Comparison of ENCODE assay signal across 14 cellular contexts in the genomic region with DNA sequence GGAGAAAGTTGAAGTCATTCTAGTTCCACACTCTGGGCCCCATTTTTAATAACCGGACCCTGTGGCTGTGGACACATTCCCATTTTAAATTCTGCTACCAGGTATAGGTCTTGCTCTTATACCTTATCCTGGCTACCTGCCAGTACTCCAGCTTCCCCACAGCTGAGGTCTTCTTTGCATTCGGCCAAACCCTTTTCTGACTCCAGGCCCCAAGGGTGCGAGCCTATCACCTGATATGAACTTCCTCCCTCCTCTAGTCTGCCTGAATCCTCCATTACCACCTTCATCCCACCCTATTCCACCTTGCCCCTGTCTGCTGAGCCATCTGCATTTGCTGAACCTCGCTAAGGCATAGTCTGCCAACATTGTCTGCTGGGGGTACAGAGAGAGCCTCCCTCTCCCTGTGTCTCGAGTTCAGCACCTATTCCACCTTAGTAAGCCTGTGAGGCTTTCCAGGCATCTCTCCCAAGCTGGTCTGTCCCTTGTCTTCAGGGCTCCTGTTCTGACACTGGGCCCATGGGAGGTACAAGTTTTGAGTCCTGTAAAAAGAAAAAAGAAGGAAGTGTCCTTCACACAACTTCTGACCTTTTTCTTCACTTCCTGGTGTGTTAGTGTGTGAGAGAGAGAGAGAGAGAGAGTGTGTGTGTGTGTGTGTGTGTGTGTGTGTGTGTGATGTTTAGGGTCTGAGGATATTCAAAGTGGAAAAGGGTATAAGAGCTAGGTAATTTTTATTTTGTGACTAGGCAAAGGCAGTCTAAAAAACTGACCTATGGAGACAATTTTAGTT. TPM values are rescaled to one million over a fixed set of nuclear protein-coding genes. Genes with fewer than 3 reads are reported as not detected.
A peak's percentile ranks its signal among the peaks of the same experiment; 100 is the strongest.
DNase-seq lines count a peak whose midpoint lies in the region; ATAC-seq, FAIRE-seq and TF ChIP-seq lines count a peak whose summit lies in the region.
"Had no signal": no experiment of that assay in that cellular context is flagged by ENCODE, and none has a peak within 500 bp of the region (broad histone marks: within the 10 kb centered on the region; RNA-seq: fewer than 3 reads in every experiment).

No MANE protein-coding gene starts in this region.

- peaks cover 29% of the 10 kb centered on the region for H3K4me1 Mint-ChIP-seq in endodermal cell
- H3K4me1 Mint-ChIP-seq in stimulated activated memory B cell treated with anti-CD40 and anti-IgM and Interleukin-4, amounts not matched to agents 10 μg/mL and 1 μg/mL and 100 μg/mL, for 72 hours = peaks cover 62% of the 10 kb centered on the region

- no peaks in the 10 kb centered on the region for H3K9me3 ChIP-seq in endodermal cell (ENCODE audit: control insufficient read depth, low read length)
- H3K9me3 ChIP-seq: right atrium auricular region had no signal

- no peaks in the 10 kb centered on the region for H3K4me1 ChIP-seq in endodermal cell (ENCODE audit: control insufficient read depth, insufficient read depth, low read length)

- peak overlapping the region; percentile 46 for H3K27ac Mint-ChIP-seq in endodermal cell
- peak overlapping the region; percentile 84 for H3K27ac Mint-ChIP-seq in stimulated activated memory B cell treated with anti-CD40 and anti-IgM and Interleukin-4, amounts not matched to agents 10 μg/mL and 1 μg/mL and 100 μg/mL, for 72 hours
- H3K27ac Mint-ChIP-seq: activated naive CD8-positive, alpha-beta T cell had no signal

- ATAC-seq in stimulated activated memory B cell treated with anti-CD40 and anti-IgM and Interleukin-4, amounts not matched to agents 10 μg/mL and 1 μg/mL and 100 μg/mL, for 72 hours = no peak
- no peak for ATAC-seq in GM19395 (IDR thresholded peaks at IDR 0.05; ENCODE audit: unreplicated experiment)

- TF ChIP-seq CTCF in endodermal cell (conservative IDR thresholded peaks at IDR 0.05) (no peak), lower leg skin (IDR thresholded peaks at IDR 0.05) (no peak)

- no peaks in the 10 kb centered on the region for H3K27me3 ChIP-seq in endodermal cell (ENCODE audit: control insufficient read depth, insufficient read depth, low read length, poor library complexity, severe bottlenecking)
- H3K27me3 ChIP-seq: right atrium auricular region had no signal

- H3K36me3 Mint-ChIP-seq in endodermal cell (ENCODE audit: low read depth) = no peaks in the 10 kb centered on the region
- no peaks in the 10 kb centered on the region for H3K36me3 Mint-ChIP-seq in stimulated activated memory B cell treated with anti-CD40 and anti-IgM and Interleukin-4, amounts not matched to agents 10 μg/mL and 1 μg/mL and 100 μg/mL, for 72 hours
- H3K36me3 Mint-ChIP-seq: activated naive CD8-positive, alpha-beta T cell had no signal

- intact Hi-C loops in lower leg skin (cut with DNase I; ENCODE audit: low total_unique reads) = no loop called here

- H3K4me3 ChIP-seq in endodermal cell (ENCODE audit: low read length) = no peak overlapping the region
- H3K4me3 ChIP-seq in lower leg skin (ENCODE audit: low read depth, poor library complexity, severe bottlenecking) = no peak overlapping the region
- H3K4me3 ChIP-seq: right atrium auricular region had no signal

- peak; percentile 53 for FAIRE-seq in GM19239 (lab: Jason Lieb, UNC)

- no peak overlapping the region for H3K9ac ChIP-seq in endodermal cell (ENCODE audit: extremely low read depth, low read length, poor library complexity, severe bottlenecking)

- no peaks in the 10 kb centered on the region for H3K27me3 Mint-ChIP-seq in endodermal cell (ENCODE audit: insufficient read depth)
- no peaks in the 10 kb centered on the region for H3K27me3 Mint-ChIP-seq in stimulated activated memory B cell treated with anti-CD40 and anti-IgM and Interleukin-4, amounts not matched to agents 10 μg/mL and 1 μg/mL and 100 μg/mL, for 72 hours
- H3K27me3 Mint-ChIP-seq: activated naive CD8-positive, alpha-beta T cell had no signal

- no peak overlapping the region for H3K27ac ChIP-seq in endodermal cell (ENCODE audit: low read depth, low read length)

- no peak overlapping the region for H3K4me3 Mint-ChIP-seq in endodermal cell
- H3K4me3 Mint-ChIP-seq in stimulated activated memory B cell treated with anti-CD40 and anti-IgM and Interleukin-4, amounts not matched to agents 10 μg/mL and 1 μg/mL and 100 μg/mL, for 72 hours = no peak overlapping the region
- H3K4me3 Mint-ChIP-seq: activated naive CD8-positive, alpha-beta T cell had no signal

- H3K9me3 Mint-ChIP-seq in endodermal cell = no peaks in the 10 kb centered on the region
- H3K9me3 Mint-ChIP-seq in stimulated activated memory B cell treated with anti-CD40 and anti-IgM and Interleukin-4, amounts not matched to agents 10 μg/mL and 1 μg/mL and 100 μg/mL, for 72 hours = peaks cover 2% of the 10 kb centered on the region

- DNase-seq in GM19239 (ENCODE audit: insufficient read length, low spot score) (no peak), NCI-H69 (lab: John Stamatoyannopoulos, UW) (peak; percentile 78), endodermal cell (no peak), DMS 273 treated with DMSO at 0.1 percent for 48 hours (lab: John Stamatoyannopoulos, UW) (no peak), lower leg skin (ENCODE audit: low spot score in 2 of 2) (no peak), NCI-H748 (lab: John Stamatoyannopoulos, UW; ENCODE audit: unreplicated experiment) (no peak)
- DNase-seq: activated CD4-positive, alpha-beta T cell treated with anti-CD3 and anti-CD28 coated beads for 4 hours; DMS79 treated with DMSO at 0.1 percent for 48 hours; effector CD4-positive, alpha-beta T cell; NCI-H2081 treated with DMSO at 0.1 percent for 48 hours had no signal

- H3K36me3 ChIP-seq in endodermal cell (ENCODE audit: control insufficient read depth, insufficient read depth, low read length) = no peaks in the 10 kb centered on the region
- H3K36me3 ChIP-seq: right atrium auricular region had no signal

- WGBS in endodermal cell (ENCODE audit: insufficient coverage in 1 of 2, insufficient read length in 1 of 2), 2 experiments = 83 to 92% methylated on average over 5 of the region's 5 CpGs
- WGBS in lower leg skin, 2 donors = 80 to 86% methylated on average over 5 of the region's 5 CpGs

- TF ChIP-seq POLR2A in lower leg skin (IDR thresholded peaks at IDR 0.05) = no peak

RNA-seq across cellular contexts. Expression of a gene that starts 27.0 kb away (rescaled TPM):
- total RNA-seq in endodermal cell = 10 to 100 TPM; 14.8 to 15.2 TPM
- 4.8 TPM for polyA plus RNA-seq in endodermal cell (2013, experiment 1 of 2)
- 5.3 TPM for polyA plus RNA-seq in endodermal cell (2013, experiment 2 of 2)
- total RNA-seq in lower leg skin = 10 to 100 TPM; 14.7 to 23.1 (median 19.4) TPM
